Comparison of ENCODE assay signal across 1 cellular context in genomic region chr17:36064142-36064541, GRCh38.
TF ChIP-seq lines count a peak whose summit lies in the region.

Gene CCL18 (plus strand): TSS chr17:36064272. CDS start chr17:36064343, 71 bp downstream.

TF ChIP-seq in IMR-90, 13 proteins besides CTCF, POLR2A, EP300 and RAD21 (continued from another document):
- TF ChIP-seq USF2 (IDR thresholded peaks at IDR 0.05; ENCODE audit: low read depth, low read length) = no peak
- no peak for TF ChIP-seq CEBPB (IDR thresholded peaks at IDR 0.05; ENCODE audit: low read depth, low read length)
- TF ChIP-seq CHD1 (IDR thresholded peaks at IDR 0.05; ENCODE audit: low read depth, low read length) = no peak
- TF ChIP-seq RFX5 (IDR thresholded peaks at IDR 0.05; ENCODE audit: low read depth, low read length) = no peak
- no peak for TF ChIP-seq NFE2L2 (IDR thresholded peaks at IDR 0.05; ENCODE audit: low read depth, low read length)
- TF ChIP-seq ELK1 (IDR thresholded peaks at IDR 0.05; ENCODE audit: borderline replicate concordance, low read depth, low read length) = no peak
TF ChIP-seq in IMR-90: peak in this region for 0.
